14 cellular contexts compared by ENCODE assay signal in genomic region chr20:41214202-41214601, GRCh38.
A peak's percentile ranks its signal among the peaks of the same experiment; 100 is the strongest.
DNase-seq lines count a peak whose midpoint lies in the region; TF ChIP-seq lines count a peak whose summit lies in the region.
"Had no signal": no experiment of that assay in that cellular context is flagged by ENCODE, and none has a peak within 500 bp of the region (broad histone marks: within the 10 kb centered on the region; RNA-seq: fewer than 3 reads in every experiment).

No MANE protein-coding gene starts in this region.

- H3K27me3 ChIP-seq in layer of hippocampus (ENCODE audit: control insufficient read depth, insufficient read depth, low read length) (no peaks in the 10 kb centered on the region), uterus (no peaks in the 10 kb centered on the region)
- H3K27me3 ChIP-seq: BLaER1 treated with 17β-estradiol and CSF1 and Interleukin-3, amounts not matched to agents 10 nM and 100 nM had no signal

- peak overlapping the region; percentile 57 for H3K27ac ChIP-seq in layer of hippocampus (ENCODE audit: low read depth, low read length)
- peak overlapping the region; percentile 66 for H3K27ac ChIP-seq in temporal lobe (ENCODE audit: low read depth, low read length)
- H3K27ac ChIP-seq in uterus, result no peak overlapping the region
- H3K27ac ChIP-seq: BLaER1 treated with 17β-estradiol and CSF1 and Interleukin-3, amounts not matched to agents 10 nM and 100 nM; GM23248; HL-60 had no signal

- peaks cover 26% of the 10 kb centered on the region for H3K4me1 Mint-ChIP-seq in brain

- TF ChIP-seq POLR2A in uterus (IDR thresholded peaks at IDR 0.05), result no peak

- peaks cover 0 to 7% (median 2%) of the 10 kb centered on the region in 5 experiments for H3K9me3 Mint-ChIP-seq in brain
- H3K9me3 Mint-ChIP-seq: CD4-positive, CD25-positive, alpha-beta regulatory T cell had no signal

- peak overlapping the region in 4 of 5 experiments; percentile 66 to 96 (median 76) for H3K27ac Mint-ChIP-seq in brain
- H3K27ac Mint-ChIP-seq: CD4-positive, CD25-positive, alpha-beta regulatory T cell had no signal

- peak overlapping the region in 1 of 5 experiments; percentile 15 for H3K4me3 Mint-ChIP-seq in brain
- H3K4me3 Mint-ChIP-seq: CD4-positive, CD25-positive, alpha-beta regulatory T cell had no signal

- no peaks in the 10 kb centered on the region for H3K4me1 ChIP-seq in uterus
- H3K4me1 ChIP-seq: BLaER1 treated with 17β-estradiol and CSF1 and Interleukin-3, amounts not matched to agents 10 nM and 100 nM had no signal

- TF ChIP-seq CTCF in brain (conservative IDR thresholded peaks at IDR 0.05) (no peak), uterus (IDR thresholded peaks at IDR 0.05) (no peak)

- intact Hi-C loops in uterus (cut with DNase I; ENCODE audit: low total_unique reads), result no loop called here

- no peaks in the 10 kb centered on the region for H3K9me3 ChIP-seq in uterus
- H3K9me3 ChIP-seq: BLaER1 treated with 17β-estradiol and CSF1 and Interleukin-3, amounts not matched to agents 10 nM and 100 nM had no signal

- DNase-seq in NCI-H2227 (lab: John Stamatoyannopoulos, UW; ENCODE audit: unreplicated experiment) (peak; percentile 18), uterus (no peak), NCI-H2081 treated with DMSO at 0.1 percent for 48 hours (lab: John Stamatoyannopoulos, UW) (no peak), mesenteric fat pad (ENCODE audit: low spot score) (no peak)
- DNase-seq: ACHN; CD4-positive, CD25-positive, alpha-beta regulatory T cell; DMS53; GM23248; H7 had no signal

- no peaks in the 10 kb centered on the region for H3K27me3 Mint-ChIP-seq in brain
- H3K27me3 Mint-ChIP-seq: CD4-positive, CD25-positive, alpha-beta regulatory T cell had no signal

- no peak overlapping the region for H3K4me3 ChIP-seq in uterus
- H3K4me3 ChIP-seq: BLaER1 treated with 17β-estradiol and CSF1 and Interleukin-3, amounts not matched to agents 10 nM and 100 nM; GM23248 had no signal

- peaks cover 3% of the 10 kb centered on the region for H3K36me3 Mint-ChIP-seq in brain

- H3K36me3 ChIP-seq in uterus, result no peaks in the 10 kb centered on the region

Comparison
In these comparisons a context has a peak if more than half of its experiments do, and no peak if none do; other contexts are left out.
1. H3K27ac ChIP-seq: peak in layer of hippocampus (single experiment) and temporal lobe (single experiment); none in uterus (0 of 2).